ENCODE assay signal across 29 cellular contexts in the genomic region with DNA sequence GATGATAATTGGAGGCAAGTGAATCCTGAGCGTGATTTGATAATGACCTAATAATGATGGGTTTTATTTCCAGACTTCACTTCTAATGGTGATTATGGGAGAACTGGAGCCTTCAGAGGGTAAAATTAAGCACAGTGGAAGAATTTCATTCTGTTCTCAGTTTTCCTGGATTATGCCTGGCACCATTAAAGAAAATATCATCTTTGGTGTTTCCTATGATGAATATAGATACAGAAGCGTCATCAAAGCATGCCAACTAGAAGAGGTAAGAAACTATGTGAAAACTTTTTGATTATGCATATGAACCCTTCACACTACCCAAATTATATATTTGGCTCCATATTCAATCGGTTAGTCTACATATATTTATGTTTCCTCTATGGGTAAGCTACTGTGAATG.
"Had no signal": no experiment of that assay in that cellular context is flagged by ENCODE, and none has a peak within 500 bp of the region (broad histone marks: within the 10 kb centered on the region; RNA-seq: fewer than 3 reads in every experiment).

No MANE protein-coding gene starts in this region.

- DNase-seq: activated effector memory CD4-positive, alpha-beta T cell treated with anti-CD3 and anti-CD28 coated beads, Interleukin-2, amount 50 U/mL, for 16 hours; activated effector memory CD4-positive, alpha-beta T cell treated with Interleukin-2 at 50 U/mL for 16 hours; activated gamma-delta T cell; activated gamma-delta T cell treated with Interleukin-2 at 50 U/mL for 16 hours; activated naive CD4-positive, alpha-beta T cell; activated naive CD4-positive, alpha-beta T cell treated with anti-CD3 and anti-CD28 coated beads for 36 hours; activated naive CD4-positive, alpha-beta T cell treated with anti-CD3 and anti-CD28 coated beads, Interleukin-2, amount 10 ng/mL, durations not matched to agents 7 days and 5 days; activated naive CD4-positive, alpha-beta T cell treated with anti-CD3 and anti-CD28 coated beads, Interleukin-2, amount 50 U/mL, for 16 hours; activated naive CD4-positive, alpha-beta T cell treated with Interleukin-2 at 50 U/mL for 16 hours; activated naive CD8-positive, alpha-beta T cell treated with anti-CD3 and anti-CD28 coated beads for 36 hours; activated naive CD8-positive, alpha-beta T cell treated with anti-CD3 and anti-CD28 coated beads, Interleukin-2, amount 10 ng/mL, durations not matched to agents 7 days and 5 days; activated naive CD8-positive, alpha-beta T cell treated with anti-CD3 and anti-CD28 coated beads, Interleukin-2, amount 50 U/mL, for 24 hours; activated T-cell treated with anti-CD3 and anti-CD28 coated beads, Interleukin-2, amount 50 U/mL, for 24 hours; activated T-cell treated with anti-CD3 and anti-CD28 coated beads, Interleukin-2, amount 50 U/mL, for 4 hours; activated T-cell treated with anti-CD3 and anti-CD28 coated beads, Interleukin-2, amount 50 U/mL, for 48 hours; activated T-cell treated with anti-CD3 and anti-CD28 coated beads, Interleukin-2, amount 50 U/mL, for 72 hours; adrenal gland; amniotic stem cell; amygdala; anterior cingulate cortex; aorta; body of pancreas; brain microvascular endothelial cell; caudate nucleus; central memory CD4-positive, alpha-beta T cell; cerebellar nuclear complex had no signal

- H3K36me3 ChIP-seq: adrenal gland, ascending aorta, brain microvascular endothelial cell, breast epithelium, cardiac muscle cell had no signal

- H3K27me3 ChIP-seq: adrenal gland, ascending aorta, body of pancreas, brain microvascular endothelial cell, breast epithelium, cardiac muscle cell had no signal

- H3K4me3 ChIP-seq: adrenal gland, ascending aorta, body of pancreas, breast epithelium, cardiac muscle cell had no signal
